Comparison of ENCODE assay signal across 9 cellular contexts in genomic region chr2:134087371-134087921, GRCh38.
DNase-seq lines count a peak whose midpoint lies in the region; ATAC-seq and TF ChIP-seq lines count a peak whose summit lies in the region.
"Had no signal": no experiment of that assay in that cellular context is flagged by ENCODE, and none has a peak within 500 bp of the region (broad histone marks: within the 10 kb centered on the region; RNA-seq: fewer than 3 reads in every experiment).

No MANE protein-coding gene starts in this region.

- peak; percentile 90 for ATAC-seq in GM19467 (IDR thresholded peaks at IDR 0.05; ENCODE audit: unreplicated experiment)
- ATAC-seq in HG03095 (IDR thresholded peaks at IDR 0.05; ENCODE audit: unreplicated experiment) = peak; percentile 73
- no peak for ATAC-seq in left cardiac atrium

- DNase-seq in GM10248 (ENCODE audit: extremely low spot score) = peak; percentile 52
- DNase-seq in astrocyte of the hippocampus (ENCODE audit: low read depth, low spot score) = peak; percentile 83
- no peak for DNase-seq in NCI-H2107 (lab: John Stamatoyannopoulos, UW)
- DNase-seq in uterus = no peak
- DNase-seq in brain microvascular endothelial cell = no peak
- no peak for DNase-seq in left cardiac atrium

- H3K36me3 ChIP-seq in uterus (no peaks in the 10 kb centered on the region), brain microvascular endothelial cell (replicated peaks) (no peaks in the 10 kb centered on the region)

- POLR2A ChIA-PET in GM10248 (lab: Yijun Ruan, JAX) = no interaction called here

- H3K27me3 ChIP-seq in uterus (no peaks in the 10 kb centered on the region), brain microvascular endothelial cell (replicated peaks) (no peaks in the 10 kb centered on the region)

- intact Hi-C loops in uterus (cut with DNase I; ENCODE audit: low total_unique reads) = no loop called here
- intact Hi-C loops in left cardiac atrium (cut with DNase I) = no loop called here

- no peaks in the 10 kb centered on the region for H3K4me1 ChIP-seq in uterus

- no peak for TF ChIP-seq CTCF in GM10248 (IDR thresholded peaks at IDR 0.05; ENCODE audit: control extremely low read depth, extremely low read depth, low read depth, missing control alignments)
- no peak for TF ChIP-seq CTCF in uterus (IDR thresholded peaks at IDR 0.05)
- no peak for TF ChIP-seq CTCF in brain microvascular endothelial cell (IDR thresholded peaks at IDR 0.05; ENCODE audit: low read depth, low read length, missing control alignments)

- CTCF ChIA-PET in GM10248 (lab: Yijun Ruan, JAX) = interaction anchor here (1.1 kb wide), 1 partner anchor 61 kb away, joined by 3 read pairs; no protein-coding TSS in a partner anchor

- TF ChIP-seq POLR2A in uterus (IDR thresholded peaks at IDR 0.05) = no peak

- H3K27ac ChIP-seq in uterus (no peak overlapping the region), brain microvascular endothelial cell (no peak overlapping the region)
- H3K27ac ChIP-seq: VCaP had no signal

- no peak overlapping the region for H3K4me3 ChIP-seq in uterus
- H3K4me3 ChIP-seq in brain microvascular endothelial cell (ENCODE audit: low read depth, low read length) = no peak overlapping the region

- in situ Hi-C loops in brain microvascular endothelial cell (cut with HindIII; ENCODE audit: low pct_ligation_motif_present, low sequenced_read_pairs) = no loop called here

- no peaks in the 10 kb centered on the region for H3K9me3 ChIP-seq in uterus

Comparison
In these comparisons a context has a peak if more than half of its experiments do, and no peak if none do; other contexts are left out.
1. DNase-seq: peak in GM10248 (single experiment) and astrocyte of the hippocampus (single experiment); none in NCI-H2107 (single experiment), uterus (0 of 2), brain microvascular endothelial cell (single experiment) and left cardiac atrium (single experiment).
2. ATAC-seq: peak in GM19467 (single experiment) and HG03095 (single experiment); none in left cardiac atrium (0 of 2).